ENCODE assay signal across 16 cellular contexts in the genomic region with DNA sequence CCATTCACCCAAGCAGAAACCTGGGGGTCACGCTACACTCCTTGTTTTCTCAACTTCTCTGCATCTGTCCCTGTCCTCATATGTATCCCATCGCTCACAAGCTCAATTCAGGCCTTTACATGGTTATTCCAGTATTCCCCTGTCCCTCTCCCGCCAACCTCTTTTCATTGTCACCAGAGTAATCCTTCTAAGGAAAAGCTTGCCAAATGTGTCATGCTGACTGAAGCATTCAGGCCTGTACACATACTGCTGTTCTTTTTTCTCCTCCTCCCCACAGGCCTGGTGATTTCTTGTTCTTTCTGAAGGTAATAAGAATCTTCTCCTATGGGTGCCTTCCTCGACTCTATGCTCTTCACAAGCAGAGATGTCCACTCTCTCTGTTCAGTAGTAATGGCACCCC.
"Had no signal": no experiment of that assay in that cellular context is flagged by ENCODE, and none has a peak within 500 bp of the region (broad histone marks: within the 10 kb centered on the region; RNA-seq: fewer than 3 reads in every experiment).

No MANE protein-coding gene starts in this region.

- H3K4me1 ChIP-seq: psoas muscle had no signal

- H3K36me3 ChIP-seq: thoracic aorta had no signal

- H3K4me3 Mint-ChIP-seq: activated CD8-positive, alpha-beta T cell treated with anti-CD3 and anti-CD28 coated beads, Interleukin-2, amount 10 ng/mL, durations not matched to agents 7 days and 5 days; activated naive CD8-positive, alpha-beta T cell treated with anti-CD3 and anti-CD28 coated beads, Interleukin-2, amount 10 ng/mL, durations not matched to agents 7 days and 5 days; dendritic cell treated with granulocyte-macrophage colony-stimulating factor and Interleukin-4, amounts not matched to agents 40 ng/mL and 50 ng/mL, for 4 days; natural killer cell treated with Interleukin-12 subunit alpha and Interleukin-12 subunit beta and Interleukin-15 and Interleukin-18, amount 100 ng/mL, for 72 hours; stimulated activated naive CD8-positive, alpha-beta T cell treated with anti-CD3 and anti-CD28 coated beads, Interleukin-15, amount 100 ng/mL, for 72 hours; T-helper 17 cell; WTC11 had no signal

- H3K36me3 Mint-ChIP-seq: activated naive CD8-positive, alpha-beta T cell treated with anti-CD3 and anti-CD28 coated beads, Interleukin-2, amount 10 ng/mL, durations not matched to agents 7 days and 5 days; natural killer cell treated with Interleukin-12 subunit alpha and Interleukin-12 subunit beta and Interleukin-15 and Interleukin-18, amount 100 ng/mL, for 72 hours had no signal

- H3K4me1 Mint-ChIP-seq: activated naive CD8-positive, alpha-beta T cell treated with anti-CD3 and anti-CD28 coated beads, Interleukin-2, amount 10 ng/mL, durations not matched to agents 7 days and 5 days; stimulated activated naive CD8-positive, alpha-beta T cell treated with anti-CD3 and anti-CD28 coated beads, Interleukin-15, amount 100 ng/mL, for 72 hours; T-helper 17 cell had no signal

- H3K27ac Mint-ChIP-seq: activated CD8-positive, alpha-beta T cell treated with anti-CD3 and anti-CD28 coated beads, Interleukin-2, amount 10 ng/mL, durations not matched to agents 7 days and 5 days; activated naive CD8-positive, alpha-beta T cell treated with anti-CD3 and anti-CD28 coated beads, Interleukin-2, amount 10 ng/mL, durations not matched to agents 7 days and 5 days; dendritic cell treated with granulocyte-macrophage colony-stimulating factor and Interleukin-4, amounts not matched to agents 40 ng/mL and 50 ng/mL, for 4 days; natural killer cell treated with Interleukin-12 subunit alpha and Interleukin-12 subunit beta and Interleukin-15 and Interleukin-18, amount 100 ng/mL, for 72 hours; stimulated activated naive CD8-positive, alpha-beta T cell treated with anti-CD3 and anti-CD28 coated beads, Interleukin-15, amount 100 ng/mL, for 72 hours; T-helper 17 cell; WTC11 had no signal

- H3K27ac ChIP-seq: psoas muscle, thoracic aorta had no signal

- H3K9me3 ChIP-seq: psoas muscle, thoracic aorta had no signal

- H3K27me3 Mint-ChIP-seq: dendritic cell treated with granulocyte-macrophage colony-stimulating factor and Interleukin-4, amounts not matched to agents 40 ng/mL and 50 ng/mL, for 4 days; stimulated activated naive CD8-positive, alpha-beta T cell treated with anti-CD3 and anti-CD28 coated beads, Interleukin-15, amount 100 ng/mL, for 72 hours had no signal

- H3K4me3 ChIP-seq: psoas muscle, thoracic aorta had no signal

- H3K9me3 Mint-ChIP-seq: activated naive CD8-positive, alpha-beta T cell treated with anti-CD3 and anti-CD28 coated beads, Interleukin-2, amount 10 ng/mL, durations not matched to agents 7 days and 5 days; dendritic cell treated with granulocyte-macrophage colony-stimulating factor and Interleukin-4, amounts not matched to agents 40 ng/mL and 50 ng/mL, for 4 days; natural killer cell treated with Interleukin-12 subunit alpha and Interleukin-12 subunit beta and Interleukin-15 and Interleukin-18, amount 100 ng/mL, for 72 hours; stimulated activated naive CD8-positive, alpha-beta T cell treated with anti-CD3 and anti-CD28 coated beads, Interleukin-15, amount 100 ng/mL, for 72 hours; WTC11 had no signal

- DNase-seq: activated CD4-positive, alpha-beta T cell treated with anti-CD3 and anti-CD28 coated beads for 48 hours; activated CD8-positive, alpha-beta memory T cell treated with anti-CD3 and anti-CD28 coated beads, Interleukin-2, amount 50 U/mL, for 48 hours; activated CD8-positive, alpha-beta T cell treated with anti-CD3 and anti-CD28 coated beads, Interleukin-2, amount 10 ng/mL, durations not matched to agents 7 days and 5 days; activated naive CD8-positive, alpha-beta T cell treated with anti-CD3 and anti-CD28 coated beads, Interleukin-2, amount 10 ng/mL, durations not matched to agents 7 days and 5 days; central memory CD4-positive, alpha-beta T cell; erythroblast; occipital lobe; psoas muscle; stimulated activated CD4-positive, alpha-beta T cell treated with anti-CD3 and anti-CD28 coated beads, Interleukin-15, amount 100 ng/mL, for 24 hours; stimulated activated CD4-positive, alpha-beta T cell treated with anti-CD3 and anti-CD28 coated beads, Interleukin-4, amount 100 ng/mL, for 24 hours; stimulated activated naive CD8-positive, alpha-beta T cell treated with anti-CD3 and anti-CD28 coated beads, Interleukin-15, amount 100 ng/mL, for 72 hours; T-helper 17 cell had no signal
